In genomic region chr3:40116478-40117162, GRCh38 we compare ENCODE assay signal across 18 cellular contexts.
DNase-seq lines count a peak whose midpoint lies in the region; ATAC-seq, FAIRE-seq and TF ChIP-seq lines count a peak whose summit lies in the region.
"Had no signal": no experiment of that assay in that cellular context is flagged by ENCODE, and none has a peak within 500 bp of the region (broad histone marks: within the 10 kb centered on the region; RNA-seq: fewer than 3 reads in every experiment).

No MANE protein-coding gene starts in this region.

- ATAC-seq in PC-3 = no peak
- ATAC-seq in GM21619 (IDR thresholded peaks at IDR 0.05; ENCODE audit: unreplicated experiment) = no peak
- ATAC-seq in GM18867 (IDR thresholded peaks at IDR 0.05; ENCODE audit: unreplicated experiment) = no peak
- ATAC-seq: activated T-cell treated with anti-CD3 and anti-CD28 coated beads, Interleukin-2, amount 50 U/mL, for 4 hours had no signal

- no peaks in the 10 kb centered on the region for H3K36me3 ChIP-seq in PC-3 (ENCODE audit: low read depth, low read length)
- H3K36me3 ChIP-seq in endothelial cell of umbilical vein (ENCODE audit: control insufficient read depth in 2 of 2, extremely low read depth in 1 of 2, insufficient read depth in 2 of 2, low read length in 2 of 2) = no peaks in the 10 kb centered on the region
- H3K36me3 ChIP-seq: Peyer's patch, tibial nerve had no signal

- H3K79me2 ChIP-seq in PC-3 (ENCODE audit: low read length) (no peaks in the 10 kb centered on the region), endothelial cell of umbilical vein (ENCODE audit: control insufficient read depth, insufficient read depth, low read length) (no peaks in the 10 kb centered on the region)

- no peak overlapping the region for H3K9ac ChIP-seq in PC-3 (ENCODE audit: low read length)
- no peak overlapping the region for H3K9ac ChIP-seq in endothelial cell of umbilical vein (replicated peaks; ENCODE audit: extremely low read depth, insufficient read depth, low read length)

- POLR2A ChIA-PET in PC-3 (lab: Charles Lee; ENCODE audit: unreplicated experiment) (no interaction called here), endothelial cell of umbilical vein (lab: Charles Lee) (no interaction called here)

- TF ChIP-seq POLR2A in endothelial cell of umbilical vein (IDR thresholded peaks at IDR 0.05; ENCODE audit: low read depth, low read length) = no peak

- no peak overlapping the region for H3K4me3 ChIP-seq in PC-3 (ENCODE audit: low read length)
- no peak overlapping the region for H3K4me3 ChIP-seq in endothelial cell of umbilical vein (replicated peaks in 1 of 3; ENCODE audit: insufficient read depth in 1 of 3, low read depth in 1 of 3, low read length in 3 of 3)
- H3K4me3 ChIP-seq: dorsolateral prefrontal cortex, Peyer's patch, tibial nerve had no signal

- no peaks in the 10 kb centered on the region for H3K9me1 ChIP-seq in endothelial cell of umbilical vein (replicated peaks; ENCODE audit: control insufficient read depth, extremely low read depth, insufficient read depth, low read length)

- no peak overlapping the region for H2AFZ ChIP-seq in PC-3 (ENCODE audit: low read length)
- H2AFZ ChIP-seq in endothelial cell of umbilical vein (ENCODE audit: low read depth, low read length) = peak overlapping the region; percentile 15

- dilution Hi-C loops in endothelial cell of umbilical vein (cut with MboI; ENCODE audit: extremely low pct_ligation_motif_present, low sequenced_read_pairs) = no loop called here

- no peak for FAIRE-seq in endothelial cell of umbilical vein (lab: Jason Lieb, UNC)
- FAIRE-seq: GM12892, GM19239 had no signal

- CTCF ChIA-PET in PC-3 (lab: Charles Lee) (no interaction called here), endothelial cell of umbilical vein (lab: Charles Lee) (interaction anchor here (0.9 to 1.5 kb wide), 4 partner anchors 19 to 392 kb away, joined by 3 to 7 read pairs (median 4); no protein-coding TSS in a partner anchor)

- intact Hi-C loops in PC-3 (cut with micrococcal nuclease) (no loop called here), endothelial cell of umbilical vein (cut with micrococcal nuclease) (no loop called here)

- no peaks in the 10 kb centered on the region for H4K20me1 ChIP-seq in PC-3 (ENCODE audit: low read length)
- no peaks in the 10 kb centered on the region for H4K20me1 ChIP-seq in endothelial cell of umbilical vein (replicated peaks; ENCODE audit: control insufficient read depth, extremely low read depth, insufficient read depth, low read length)

- no peaks in the 10 kb centered on the region for H3F3A ChIP-seq in PC-3 (ENCODE audit: low read length, unreplicated experiment)

- TF ChIP-seq CTCF in PC-3 (conservative IDR thresholded peaks at IDR 0.05; ENCODE audit: low read depth, low read length) (no peak), endothelial cell of umbilical vein (IDR thresholded peaks at IDR 0.05; ENCODE audit: extremely low read depth in 1 of 2, insufficient read depth in 1 of 2, low read depth in 1 of 2, low read length in 2 of 2) (no peak)

- H3K27ac ChIP-seq in PC-3 (ENCODE audit: low read length) (no peak overlapping the region), endothelial cell of umbilical vein (ENCODE audit: insufficient read depth, low read depth, low read length) (no peak overlapping the region)
- H3K27ac ChIP-seq: Peyer's patch had no signal

- H3K4me1 ChIP-seq in PC-3 (ENCODE audit: insufficient read depth, low read length) = no peaks in the 10 kb centered on the region
- no peaks in the 10 kb centered on the region for H3K4me1 ChIP-seq in endothelial cell of umbilical vein (ENCODE audit: control insufficient read depth, extremely low read depth, insufficient read depth, low read length)
- H3K4me1 ChIP-seq: Peyer's patch had no signal

- H3K4me2 ChIP-seq in PC-3 (ENCODE audit: low read length) (no peak overlapping the region), endothelial cell of umbilical vein (ENCODE audit: insufficient read depth, low read length) (no peak overlapping the region)

- no peaks in the 10 kb centered on the region for H3K27me3 ChIP-seq in PC-3 (ENCODE audit: low read length)
- H3K27me3 ChIP-seq in endothelial cell of umbilical vein (ENCODE audit: control insufficient read depth in 2 of 2, insufficient read depth in 2 of 2, low read length in 2 of 2) = no peaks in the 10 kb centered on the region
- H3K27me3 ChIP-seq: dorsolateral prefrontal cortex, Peyer's patch, tibial nerve had no signal

- in situ Hi-C loops in Caki2 (cut with HindIII; ENCODE audit: low pct_unique_long_range_greater_than_20kb, low sequenced_read_pairs) = no loop called here

- BruUV-seq in PC-3 (replicated peaks; lab: Mats Ljungman, UMichigan) = no TSS peak
- BruUV-seq in endothelial cell of umbilical vein (replicated peaks; lab: Mats Ljungman, UMichigan) = no TSS peak

- H3K9me2 ChIP-seq in PC-3 (replicated peaks; ENCODE audit: low read length) = no peaks in the 10 kb centered on the region

- H3K9me3 ChIP-seq in PC-3 (ENCODE audit: low read length) (no peaks in the 10 kb centered on the region), endothelial cell of umbilical vein (replicated peaks; ENCODE audit: control insufficient read depth, insufficient read depth, low read length) (no peaks in the 10 kb centered on the region)
- H3K9me3 ChIP-seq: Peyer's patch, tibial nerve had no signal

- DNase-seq in Caki2 (ENCODE audit: low read depth) (peak; percentile 25), PC-3 (peak; percentile 38), endothelial cell of umbilical vein (ENCODE audit: low read depth, low spot score) (peak; percentile 38), myocyte (ENCODE audit: low read depth) (peak; percentile 17), NCI-H510A (lab: John Stamatoyannopoulos, UW) (no peak), HK-2 (ENCODE audit: unreplicated experiment) (no peak)
- DNase-seq: activated CD4-positive, alpha-beta T cell treated with anti-CD3 and anti-CD28 coated beads for 4 hours; activated T-cell treated with anti-CD3 and anti-CD28 coated beads, Interleukin-2, amount 50 U/mL, for 4 hours; DMS79; dorsolateral prefrontal cortex; NCI-H1436; NCI-H524 treated with DMSO at 0.1 percent for 48 hours; Peyer's patch had no signal

TF ChIP-seq in endothelial cell of umbilical vein, 7 proteins besides CTCF, POLR2A, EP300 and RAD21:
- TF ChIP-seq FOS (IDR thresholded peaks at IDR 0.05; ENCODE audit: borderline replicate concordance, insufficient read depth, low read length) = peak; percentile 20
- TF ChIP-seq GATA2 (IDR thresholded peaks at IDR 0.05; ENCODE audit: insufficient read depth, insufficient read length, low read depth, low read length) = no peak

Comparison
In these comparisons a context has a peak if more than half of its experiments do, and no peak if none do; other contexts are left out.
1. DNase-seq: peak in Caki2 (single experiment), PC-3 (single experiment), endothelial cell of umbilical vein (single experiment) and myocyte (single experiment); none in NCI-H510A (single experiment) and HK-2 (single experiment).